Comparison of ENCODE assay signal across 1 cellular context in genomic region chr1:229657993-229658755, GRCh38.
TF ChIP-seq lines count a peak whose summit lies in the region.

No MANE protein-coding gene starts in this region.

TF ChIP-seq in H1, 55 proteins besides CTCF, POLR2A, EP300 and RAD21:
- no peak for TF ChIP-seq NRF1 (IDR thresholded peaks at IDR 0.05; ENCODE audit: low read depth, low read length)
- TF ChIP-seq CBX8 (IDR thresholded peaks at IDR 0.05; ENCODE audit: borderline replicate concordance, low read depth, low read length) = no peak
- no peak for TF ChIP-seq RXRA (IDR thresholded peaks at IDR 0.05; ENCODE audit: insufficient read depth, low read depth, low read length)
- no peak for TF ChIP-seq FOSL1 (IDR thresholded peaks at IDR 0.05; ENCODE audit: insufficient read depth, low read depth, low read length)
- TF ChIP-seq CHD2 (IDR thresholded peaks at IDR 0.05; ENCODE audit: low read length) = no peak
- TF ChIP-seq POLR2AphosphoS5 (IDR thresholded peaks at IDR 0.05; ENCODE audit: low read depth, low read length) = no peak
- no peak for TF ChIP-seq SIN3A (conservative IDR thresholded peaks at IDR 0.05 in 1 of 2, IDR thresholded peaks at IDR 0.05 in 1 of 2; ENCODE audit: low read depth in 1 of 2, low read length in 2 of 2)
- no peak for TF ChIP-seq MAX (IDR thresholded peaks at IDR 0.05)
- no peak for TF ChIP-seq CHD7 (IDR thresholded peaks at IDR 0.05; ENCODE audit: insufficient replicate concordance, low read length)
- TF ChIP-seq BCL11A (IDR thresholded peaks at IDR 0.05; ENCODE audit: low read depth in 2 of 2, low read length in 2 of 2) = no peak
